Comparison of ENCODE assay signal across 10 cellular contexts in genomic region chr1:45501502-45501859, GRCh38. TPM values are rescaled to one million over a fixed set of nuclear protein-coding genes. Genes with fewer than 3 reads are reported as not detected.
DNase-seq lines count a peak whose midpoint lies in the region; ATAC-seq and TF ChIP-seq lines count a peak whose summit lies in the region.
"Had no signal": no experiment of that assay in that cellular context is flagged by ENCODE, and none has a peak within 500 bp of the region (broad histone marks: within the 10 kb centered on the region; RNA-seq: fewer than 3 reads in every experiment).

No MANE protein-coding gene starts in this region.

- intact Hi-C loops in Calu3 (cut with micrococcal nuclease; ENCODE audit: unreplicated experiment) (no loop called here), OCI-LY7 (cut with micrococcal nuclease; ENCODE audit: unreplicated experiment) (loop anchor here (2.0 kb wide), 2 partner anchors 19 to 69 kb away; partner anchors contain the start of gene PRDX1)

- peak; percentile 29 for ATAC-seq in left lobe of liver
- ATAC-seq: esophagus mucosa had no signal

- H3K27ac ChIP-seq in OCI-LY7 (ENCODE audit: low read depth, low read length, poor library complexity, severe bottlenecking): no peak overlapping the region

- peak overlapping the region; percentile 89 for H3K4me3 Mint-ChIP-seq in Calu3 (ENCODE audit: low read depth, unreplicated experiment)

- CTCF ChIA-PET in Calu3 (lab: Charles Lee) (interaction anchor here (1.2 to 1.8 kb wide), 2 partner anchors 11 to 67 kb away, joined by 7 to 9 read pairs; no protein-coding TSS in a partner anchor), OCI-LY7 (lab: Charles Lee; ENCODE audit: unreplicated experiment) (interaction anchor here (1.3 to 2.6 kb wide), 2 partner anchors 68 to 81 kb away, joined by 5 to 12 read pairs; no protein-coding TSS in a partner anchor)

- peaks cover 21% of the 10 kb centered on the region for H3K4me1 ChIP-seq in OCI-LY7 (ENCODE audit: insufficient read depth, low read length, poor library complexity, severe bottlenecking)

- H4K20me1 ChIP-seq in OCI-LY7 (ENCODE audit: insufficient read depth, low read length): no peaks in the 10 kb centered on the region

- H3K4me3 ChIP-seq in OCI-LY7 (ENCODE audit: low read depth, low read length, poor library complexity, severe bottlenecking): peak overlapping the region; percentile 86

- DNase-seq in Calu3: no peak
- no peak for DNase-seq in OCI-LY7 (ENCODE audit: low spot score)
- DNase-seq in left lobe of liver (ENCODE audit: low spot score): no peak
- DNase-seq in NCI-H1436 (lab: John Stamatoyannopoulos, UW): no peak
- no peak for DNase-seq in hippocampal formation (lab: John Stamatoyannopoulos, UW)
- no peak for DNase-seq in SKM-1 (lab: John Stamatoyannopoulos, UW; ENCODE audit: unreplicated experiment)
- DNase-seq: EL, islet precursor cell, NCI-H1417 had no signal

- H3K79me2 ChIP-seq in OCI-LY7 (ENCODE audit: insufficient read depth, low read depth, low read length): peaks cover 8% of the 10 kb centered on the region; the same call in 1 of the 2 replicates

- no peak overlapping the region for H2AFZ ChIP-seq in OCI-LY7 (ENCODE audit: low read length)

- BruUV-seq in Calu3 (replicated peaks; lab: Mats Ljungman, UMichigan) (no TSS peak), OCI-LY7 (replicated peaks; lab: Mats Ljungman, UMichigan) (no TSS peak)

- H3K4me1 Mint-ChIP-seq in Calu3 (ENCODE audit: low read depth, unreplicated experiment): peaks cover 30% of the 10 kb centered on the region

- H3K27ac Mint-ChIP-seq in Calu3 (ENCODE audit: unreplicated experiment): no peak overlapping the region

- H3K36me3 Mint-ChIP-seq in Calu3 (ENCODE audit: insufficient read depth, unreplicated experiment): peaks cover 29% of the 10 kb centered on the region

- no peaks in the 10 kb centered on the region for H3K9me3 ChIP-seq in OCI-LY7 (ENCODE audit: low read length)

- no peaks in the 10 kb centered on the region for H3K9me3 Mint-ChIP-seq in Calu3 (ENCODE audit: low read depth, unreplicated experiment)

- H3K4me2 ChIP-seq in OCI-LY7 (ENCODE audit: low read length): peak overlapping the region; percentile 99

- H3K36me3 ChIP-seq in OCI-LY7 (ENCODE audit: insufficient read depth, low read length): no peaks in the 10 kb centered on the region; the same call in 1 of the 2 replicates

- H3K9me2 ChIP-seq in OCI-LY7 (ENCODE audit: insufficient read depth, low read length): no peaks in the 10 kb centered on the region

- POLR2A ChIA-PET in OCI-LY7 (lab: Charles Lee): interaction anchor here (0.7 to 4.0 kb wide), 14 partner anchors 11 to 234 kb away, joined by 3 to 22 read pairs (median 4); partner anchors contain the start of genes MUTYH, PRDX1 and TOE1

- TF ChIP-seq CTCF in Calu3 (IDR thresholded peaks at IDR 0.05; ENCODE audit: unreplicated experiment) (no peak), OCI-LY7 (conservative IDR thresholded peaks at IDR 0.05; ENCODE audit: low read length) (no peak)

- H3K27me3 Mint-ChIP-seq in Calu3 (ENCODE audit: unreplicated experiment): no peaks in the 10 kb centered on the region

RNA-seq across cellular contexts. Expression of gene MMACHC, which starts 1.4 kb away (rescaled TPM):
- 13.6 and 15.5 TPM in 2 replicates for total RNA-seq in Calu3 (2022)
- 7.6 and 8.1 TPM in 2 replicates for total RNA-seq in OCI-LY7 (2014; rRNA removed; shearing (Covaris generic))
- total RNA-seq in OCI-LY7 (2022): 13.3 and 15.9 TPM in 2 replicates
- total RNA-seq in left lobe of liver: 32.3 TPM

RNA-seq across cellular contexts. Expression of gene CCDC163, which starts 1.6 kb away (rescaled TPM):
- total RNA-seq in Calu3 (2022) (4.9 and 6.0 TPM in 2 replicates), OCI-LY7 (2022) (17.2 and 21.1 TPM in 2 replicates), left lobe of liver (2.1 TPM)
- total RNA-seq in OCI-LY7 (2014; rRNA removed; shearing (Covaris generic)): 2.9 and 7.4 TPM in 2 replicates

RNA-seq across cellular contexts. Expression of gene TESK2, which starts 10.5 kb away (rescaled TPM):
- total RNA-seq in Calu3 (2022) (1.8 and 2.3 TPM in 2 replicates), OCI-LY7 (2022) (6.6 and 9.2 TPM in 2 replicates), left lobe of liver (7.0 TPM)
- 4.9 and 5.0 TPM in 2 replicates for total RNA-seq in OCI-LY7 (2014; rRNA removed; shearing (Covaris generic))

RNA-seq across cellular contexts. Expression of gene PRDX1, which starts 20.2 kb away (rescaled TPM):
- total RNA-seq in Calu3 (2022): 686 and 744 TPM in 2 replicates
- total RNA-seq in OCI-LY7 (2014; rRNA removed; shearing (Covaris generic)): 725 and 814 TPM in 2 replicates
- total RNA-seq in OCI-LY7 (2022): 851 and 938 TPM in 2 replicates
- total RNA-seq in left lobe of liver: 320 TPM

RNA-seq across cellular contexts. Expression of gene AKR1A1, which starts 49.1 kb away (rescaled TPM):
- total RNA-seq in Calu3 (2022) (111 and 119 TPM in 2 replicates), OCI-LY7 (2022) (141 and 152 TPM in 2 replicates), left lobe of liver (310 TPM)
- total RNA-seq in OCI-LY7 (2014; rRNA removed; shearing (Covaris generic)): 110 and 142 TPM in 2 replicates
